Comparison of ENCODE assay signal across 23 cellular contexts in the genomic region with DNA sequence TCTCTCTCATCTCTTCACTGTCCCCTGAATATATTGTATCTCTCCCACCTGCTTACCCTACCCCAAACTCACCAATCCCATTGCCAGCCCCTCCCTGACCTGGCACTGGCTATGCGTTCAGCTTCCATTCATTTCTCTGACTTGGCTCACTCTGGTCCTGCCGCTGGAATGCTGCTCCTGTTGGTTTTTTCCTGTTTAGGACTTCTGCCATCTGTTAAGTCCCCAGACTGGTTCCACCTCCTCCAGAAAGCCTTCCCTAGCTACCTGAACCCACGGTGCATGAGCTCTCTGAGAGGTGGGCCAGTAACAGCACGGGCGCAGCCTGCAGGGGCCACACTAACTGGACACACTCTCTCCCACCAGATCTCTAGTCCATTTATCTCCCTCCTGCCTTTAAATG.
"Had no signal": no experiment of that assay in that cellular context is flagged by ENCODE, and none has a peak within 500 bp of the region (broad histone marks: within the 10 kb centered on the region; RNA-seq: fewer than 3 reads in every experiment).

No MANE protein-coding gene starts in this region.

- H3K36me3 Mint-ChIP-seq: immature natural killer cell, mesothelial cell of epicardium, naive B cell had no signal

- ATAC-seq: foreskin keratinocyte, gastroesophageal sphincter, heart left ventricle, left colon, left lung, left ventricle myocardium superior, lower lobe of right lung, mucosa of descending colon had no signal

- H3K27ac ChIP-seq: coronary artery, dorsolateral prefrontal cortex, esophagus muscularis mucosa, foreskin keratinocyte, gastroesophageal sphincter, heart left ventricle, hepatocyte, left lung, lower lobe of right lung had no signal

- DNase-seq: dermis blood vessel endothelial cell; dorsolateral prefrontal cortex; effector CD4-positive, alpha-beta T cell; effector memory CD4-positive, alpha-beta T cell; foreskin keratinocyte; heart left ventricle; hypothalamus; immature natural killer cell; islet precursor cell; kidney; kidney glomerular epithelial cell; left colon; left lung; left ventricle myocardium superior; lower lobe of right lung; mesenchymal stem cell; mucosa of descending colon; naive B cell had no signal

- H3K36me3 ChIP-seq: esophagus muscularis mucosa, gastroesophageal sphincter, heart left ventricle, left lung, lower lobe of right lung had no signal

- H3K9me3 Mint-ChIP-seq: immature natural killer cell, mesothelial cell of epicardium, naive B cell had no signal

- H3K4me1 ChIP-seq: esophagus muscularis mucosa, foreskin keratinocyte, gastroesophageal sphincter, heart left ventricle, left lung, lower lobe of right lung had no signal

- H3K4me3 Mint-ChIP-seq: immature natural killer cell, mesothelial cell of epicardium, naive B cell had no signal

- H3K4me3 ChIP-seq: coronary artery, dorsolateral prefrontal cortex, esophagus muscularis mucosa, gastroesophageal sphincter, heart left ventricle, hepatocyte, left lung, lower lobe of right lung, mucosa of descending colon had no signal

- H3K9me3 ChIP-seq: left lung, lower lobe of right lung, mucosa of descending colon had no signal

- H3K27ac Mint-ChIP-seq: immature natural killer cell, mesothelial cell of epicardium had no signal

- H3K4me1 Mint-ChIP-seq: immature natural killer cell, mesothelial cell of epicardium, naive B cell had no signal
